1 cellular context compared by ENCODE assay signal in the genomic region with DNA sequence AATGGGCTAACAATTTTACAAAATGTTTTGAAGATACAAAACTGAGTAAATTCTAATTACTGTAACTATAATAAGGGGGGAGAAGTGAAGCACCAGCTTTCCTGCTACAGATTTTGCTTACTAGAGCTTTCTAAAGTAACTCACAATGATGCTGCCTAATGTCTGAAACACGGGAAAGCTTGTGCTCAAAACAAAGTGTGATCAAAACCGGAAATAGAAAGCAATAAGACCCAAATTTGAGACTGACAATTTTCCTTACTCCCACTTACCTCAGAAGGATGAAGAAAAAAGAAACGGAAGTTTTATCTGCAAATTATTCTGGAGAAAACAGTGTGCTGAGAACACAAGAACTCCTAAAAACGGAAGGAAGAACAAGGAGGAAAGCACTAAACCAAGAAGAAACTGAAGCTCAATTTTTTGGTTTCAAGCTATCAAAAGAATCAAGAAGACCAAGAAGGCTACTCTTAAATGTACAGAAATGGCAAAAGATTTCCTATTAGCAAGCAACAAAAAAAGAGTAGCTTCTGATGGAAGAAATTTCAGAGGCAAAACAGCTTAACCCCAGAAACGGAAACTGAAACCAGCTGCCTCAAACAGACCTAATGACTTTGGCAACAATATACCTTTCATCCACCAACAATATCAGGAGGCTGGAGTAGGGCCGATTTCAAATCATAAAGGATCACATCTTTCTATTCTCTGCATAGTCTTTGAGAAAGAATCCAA.
TF ChIP-seq lines count a peak whose summit lies in the region.

No MANE protein-coding gene starts in this region.

TF ChIP-seq in K562, 482 proteins besides CTCF, POLR2A, EP300 and RAD21 (continued from another document):
- TF ChIP-seq ZNF398 (CRISPR knock-in tag; IDR thresholded peaks at IDR 0.05) (no peak), ZBTB26 (CRISPR knock-in tag; IDR thresholded peaks at IDR 0.05) (no peak), ETS1 (conservative IDR thresholded peaks at IDR 0.05; ENCODE audit: control insufficient read depth, low read depth, low read length) (no peak), SNRNP70 (optimal IDR thresholded peaks at IDR 0.05; ENCODE audit: low read depth, low read length) (no peak), TBP (optimal IDR thresholded peaks at IDR 0.05; ENCODE audit: low read depth, low read length) (no peak), ZNF347 (CRISPR knock-in tag; IDR thresholded peaks at IDR 0.05; ENCODE audit: low read depth) (no peak), ATF1 (CRISPR knock-in tag; IDR thresholded peaks at IDR 0.05) (no peak), ATF1 (tag; IDR thresholded peaks at IDR 0.05) (no peak), NR1H2 (CRISPR knock-in tag; IDR thresholded peaks at IDR 0.05) (no peak), ZNF146 (CRISPR knock-in tag; IDR thresholded peaks at IDR 0.05; ENCODE audit: unreplicated experiment) (no peak), MECOM (CRISPR knock-in tag; IDR thresholded peaks at IDR 0.05) (no peak), EHMT2 (IDR thresholded peaks at IDR 0.05) (no peak), MYNN (IDR thresholded peaks at IDR 0.05) (no peak), MYNN (CRISPR knock-in tag; IDR thresholded peaks at IDR 0.05) (no peak), MAZ (CRISPR knock-in tag; conservative IDR thresholded peaks at IDR 0.05 in 1 of 2, IDR thresholded peaks at IDR 0.05 in 1 of 2) (no peak), ZNF449 (CRISPR knock-in tag; IDR thresholded peaks at IDR 0.05) (no peak), POLR2H (tag; IDR thresholded peaks at IDR 0.05; ENCODE audit: low read depth) (0 out of 2 replicates have a peak, but pooled peaks have one; percentile 31), ZNF766 (CRISPR knock-in tag; conservative IDR thresholded peaks at IDR 0.05) (no peak), GABPA (tag; conservative IDR thresholded peaks at IDR 0.05; ENCODE audit: low read depth) (peak; percentile 58)
- TF ChIP-seq, protein P1, sequence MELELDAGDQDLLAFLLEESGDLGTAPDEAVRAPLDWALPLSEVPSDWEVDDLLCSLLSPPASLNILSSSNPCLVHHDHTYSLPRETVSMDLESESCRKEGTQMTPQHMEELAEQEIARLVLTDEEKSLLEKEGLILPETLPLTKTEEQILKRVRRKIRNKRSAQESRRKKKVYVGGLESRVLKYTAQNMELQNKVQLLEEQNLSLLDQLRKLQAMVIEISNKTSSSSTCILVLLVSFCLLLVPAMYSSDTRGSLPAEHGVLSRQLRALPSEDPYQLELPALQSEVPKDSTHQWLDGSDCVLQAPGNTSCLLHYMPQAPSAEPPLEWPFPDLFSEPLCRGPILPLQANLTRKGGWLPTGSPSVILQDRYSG (tag; conservative IDR thresholded peaks at IDR 0.05; ENCODE audit: low read depth) = no peak
